8 cellular contexts compared by ENCODE assay signal in the genomic region with DNA sequence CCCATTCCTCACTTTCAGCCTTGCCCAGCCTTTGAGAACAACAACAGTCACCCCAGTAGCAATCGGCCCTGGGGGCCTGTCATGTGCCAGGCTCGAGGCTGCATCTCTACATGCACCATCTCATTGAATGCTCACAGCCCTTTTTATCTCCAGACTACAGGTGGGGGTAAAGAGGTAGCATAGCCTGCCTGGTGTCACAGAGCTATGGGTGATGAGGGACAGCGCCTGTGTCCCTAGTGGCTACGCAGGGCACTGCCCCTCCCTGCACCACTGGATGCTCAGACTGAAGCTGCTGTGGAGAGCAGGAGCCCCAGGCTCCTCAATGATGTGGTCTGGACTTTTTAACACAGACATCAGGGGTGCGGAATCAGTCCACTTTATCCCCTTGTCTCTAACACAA. TPM values are rescaled to one million over a fixed set of nuclear protein-coding genes. Genes with fewer than 3 reads are reported as not detected.
DNase-seq lines count a peak whose midpoint lies in the region; TF ChIP-seq lines count a peak whose summit lies in the region.
"Had no signal": no experiment of that assay in that cellular context is flagged by ENCODE, and none has a peak within 500 bp of the region (broad histone marks: within the 10 kb centered on the region; RNA-seq: fewer than 3 reads in every experiment).

No MANE protein-coding gene starts in this region.

- H3K27me3 Mint-ChIP-seq in chondrocyte (ENCODE audit: low read depth) (no peaks in the 10 kb centered on the region), neural progenitor cell (ENCODE audit: insufficient read depth, low read depth) (peaks cover 2% of the 10 kb centered on the region)

- 74 to 78% methylated on average over 5 of the region's 5 CpGs for WGBS in tibial nerve, 2 donors

- H3K27ac ChIP-seq in Karpas-422 (ENCODE audit: low read length) (no peak overlapping the region), neural progenitor cell (no peak overlapping the region), tibial nerve (no peak overlapping the region)

- H3K36me3 ChIP-seq in Karpas-422 (ENCODE audit: insufficient read depth, low read length) (no peaks in the 10 kb centered on the region), neural progenitor cell (no peaks in the 10 kb centered on the region), tibial nerve (no peaks in the 10 kb centered on the region)

- H4K20me1 ChIP-seq in Karpas-422 (ENCODE audit: insufficient read depth, low read depth, low read length), result no peaks in the 10 kb centered on the region
- H4K20me1 ChIP-seq in neural progenitor cell (ENCODE audit: low read depth), result no peaks in the 10 kb centered on the region

- no peaks in the 10 kb centered on the region for H3K4me1 ChIP-seq in Karpas-422 (ENCODE audit: low read length)
- peaks cover 4% of the 10 kb centered on the region for H3K4me1 ChIP-seq in neural progenitor cell
- no peaks in the 10 kb centered on the region for H3K4me1 ChIP-seq in tibial nerve

- TF ChIP-seq POLR2A in tibial nerve (IDR thresholded peaks at IDR 0.05), result no peak

- H3K9me3 Mint-ChIP-seq in chondrocyte (ENCODE audit: low read depth) (no peaks in the 10 kb centered on the region), neural progenitor cell (no peaks in the 10 kb centered on the region)
- H3K9me3 Mint-ChIP-seq: activated naive CD4-positive, alpha-beta T cell treated with anti-CD3 and anti-CD28 coated beads, Interleukin-2, amount 50 U/mL, for 72 hours had no signal

- H3K27me3 ChIP-seq in Karpas-422 (ENCODE audit: low read length) (no peaks in the 10 kb centered on the region), neural progenitor cell (no peaks in the 10 kb centered on the region), tibial nerve (no peaks in the 10 kb centered on the region)

- TF ChIP-seq CTCF in GM12873 (IDR thresholded peaks at IDR 0.05; ENCODE audit: insufficient read depth, low read depth, low read length, missing control alignments) (peak; percentile 61), chondrocyte (IDR thresholded peaks at IDR 0.05) (peak; percentile 40), neural progenitor cell (IDR thresholded peaks at IDR 0.05) (peak; percentile 62), tibial nerve (IDR thresholded peaks at IDR 0.05) (peak in 1 of 5 experiments; percentile 4)

- DNase-seq in Karpas-422 (peak; percentile 63), chondrocyte (ENCODE audit: low spot score) (peak; percentile 22), neural progenitor cell (ENCODE audit: low spot score) (peak; percentile 75), H4 (ENCODE audit: low spot score) (no peak), dermis blood vessel endothelial cell (no peak), tibial nerve (ENCODE audit: low spot score in 2 of 2) (no peak)

- no peaks in the 10 kb centered on the region for H3F3A ChIP-seq in neural progenitor cell (ENCODE audit: low read depth)

- TF ChIP-seq EP300 in tibial nerve (IDR thresholded peaks at IDR 0.05), result no peak

- no peak overlapping the region for H3K4me3 Mint-ChIP-seq in chondrocyte (ENCODE audit: unreplicated experiment)
- H3K4me3 Mint-ChIP-seq in neural progenitor cell, result no peak overlapping the region

- H3K4me3 ChIP-seq in Karpas-422 (ENCODE audit: low read length), result no peak overlapping the region
- no peak overlapping the region for H3K4me3 ChIP-seq in neural progenitor cell
- H3K4me3 ChIP-seq in tibial nerve, result no peak overlapping the region

- H2AFZ ChIP-seq in Karpas-422 (ENCODE audit: low read length) (no peak overlapping the region), neural progenitor cell (replicated peaks) (no peak overlapping the region)

- H3K4me2 ChIP-seq in Karpas-422 (ENCODE audit: low read depth, low read length, poor library complexity, severe bottlenecking) (no peak overlapping the region), neural progenitor cell (no peak overlapping the region)

- H3K79me2 ChIP-seq in Karpas-422 (ENCODE audit: low read length) (no peaks in the 10 kb centered on the region), neural progenitor cell (ENCODE audit: low read depth) (no peaks in the 10 kb centered on the region)

- H3K4me1 Mint-ChIP-seq in chondrocyte (ENCODE audit: low read depth) (no peaks in the 10 kb centered on the region), neural progenitor cell (peaks cover 68% of the 10 kb centered on the region)

- no peak overlapping the region for H3K27ac Mint-ChIP-seq in chondrocyte (ENCODE audit: unreplicated experiment)
- H3K27ac Mint-ChIP-seq in neural progenitor cell, result peak overlapping the region; percentile 46

- H3K9me2 ChIP-seq in Karpas-422 (replicated peaks; ENCODE audit: insufficient read depth, low read length), result no peaks in the 10 kb centered on the region

- H3K9me3 ChIP-seq in Karpas-422 (ENCODE audit: low read length) (no peaks in the 10 kb centered on the region), neural progenitor cell (ENCODE audit: low read depth) (no peaks in the 10 kb centered on the region), tibial nerve (no peaks in the 10 kb centered on the region)

- H3K36me3 Mint-ChIP-seq in chondrocyte (ENCODE audit: low read depth) (no peaks in the 10 kb centered on the region), neural progenitor cell (no peaks in the 10 kb centered on the region)
- H3K36me3 Mint-ChIP-seq: activated naive CD4-positive, alpha-beta T cell treated with anti-CD3 and anti-CD28 coated beads, Interleukin-2, amount 50 U/mL, for 72 hours had no signal

- H3K9ac ChIP-seq in Karpas-422 (ENCODE audit: low read length) (no peak overlapping the region), neural progenitor cell (no peak overlapping the region)

RNA-seq across cellular contexts. Expression of a gene that starts 2.8 kb away (rescaled TPM):
- not detected in 2 replicates for total RNA-seq in Karpas-422 (2014; rRNA removed; shearing (Covaris generic); ENCODE audit: low replicate concordance)
- total RNA-seq in chondrocyte (0.24 TPM in 1 of 3 replicates, not detected in the others), neural progenitor cell (ENCODE audit: low replicate concordance) (0.09 and 0.28 TPM in 2 replicates), dermis blood vessel endothelial cell (not detected in 2 replicates), tibial nerve (1 to 10 TPM in 3 of 4 donors, under 1 TPM in 1; 0.20 to 2.4 (median 1.3) TPM)
- total RNA-seq in H4 (2014; rRNA removed; shearing (Covaris generic)), result 0.02 TPM in 1 of 2 replicates, not detected in the other
- total RNA-seq: activated naive CD4-positive, alpha-beta T cell treated with anti-CD3 and anti-CD28 coated beads, Interleukin-2, amount 50 U/mL, for 72 hours had no signal

RNA-seq across cellular contexts. Expression of a gene that starts 15.9 kb away (rescaled TPM):
- not detected in 2 replicates for total RNA-seq in Karpas-422 (2014; rRNA removed; shearing (Covaris generic); ENCODE audit: low replicate concordance)
- total RNA-seq in chondrocyte (1.9 to 2.4 TPM (median 2.4 TPM) in 3 replicates), neural progenitor cell (ENCODE audit: low replicate concordance) (4.2 and 13.1 TPM in 2 replicates), dermis blood vessel endothelial cell (0.28 and 0.68 TPM in 2 replicates), tibial nerve (10 to 100 TPM in 1 of 4 donors, 1 to 10 TPM in 3; 7.3 to 17.0 (median 8.1) TPM)
- 0.23 TPM in 1 of 2 replicates, not detected in the other for total RNA-seq in H4 (2014; rRNA removed; shearing (Covaris generic))
- total RNA-seq: activated naive CD4-positive, alpha-beta T cell treated with anti-CD3 and anti-CD28 coated beads, Interleukin-2, amount 50 U/mL, for 72 hours had no signal

Comparison
In these comparisons a context has a peak if more than half of its experiments do, and no peak if none do; other contexts are left out.
1. DNase-seq: peak in Karpas-422 (single experiment), chondrocyte (single experiment) and neural progenitor cell (single experiment); none in H4 (single experiment), dermis blood vessel endothelial cell (single experiment) and tibial nerve (0 of 2).